In genomic region chr1:36239941-36240637, GRCh38 we compare ENCODE assay signal across 1 cellular context.
TF ChIP-seq lines count a peak whose summit lies in the region.

No MANE protein-coding gene starts in this region.

TF ChIP-seq in HepG2, 621 proteins besides CTCF, POLR2A, EP300 and RAD21 (continued from another document and continues in another):
- TF ChIP-seq HNF1A (IDR thresholded peaks at IDR 0.05; ENCODE audit: low read depth) (0 out of 2 replicates have a peak, but pooled peaks have one; percentile 5), HNF1A (CRISPR knock-in tag; IDR thresholded peaks at IDR 0.05; ENCODE audit: borderline replicate concordance) (no peak), PITX1 (CRISPR knock-in tag; IDR thresholded peaks at IDR 0.05) (peak; percentile 86), NKX3-1 (CRISPR knock-in tag; IDR thresholded peaks at IDR 0.05) (no peak), CENPBD1 (CRISPR knock-in tag; IDR thresholded peaks at IDR 0.05; ENCODE audit: borderline replicate concordance, low read depth) (no peak), NR1H2 (CRISPR knock-in tag; IDR thresholded peaks at IDR 0.05; ENCODE audit: borderline replicate concordance, low read depth) (no peak), HDAC2 (CRISPR knock-in tag; IDR thresholded peaks at IDR 0.05) (peak; percentile 77), MYC (CRISPR knock-in tag; IDR thresholded peaks at IDR 0.05; ENCODE audit: borderline replicate concordance) (peak; percentile 72; the same call in 1 of the 2 replicates), RARG (CRISPR knock-in tag; IDR thresholded peaks at IDR 0.05; ENCODE audit: low read depth) (no peak), ZNF331 (CRISPR knock-in tag; IDR thresholded peaks at IDR 0.05) (peak; percentile 68; the same call in 1 of the 2 replicates), SMYD3 (CRISPR knock-in tag; IDR thresholded peaks at IDR 0.05) (no peak), CENPX (CRISPR knock-in tag; IDR thresholded peaks at IDR 0.05) (no peak), ZNF256 (CRISPR knock-in tag; conservative IDR thresholded peaks at IDR 0.05) (no peak), ATF1 (CRISPR knock-in tag; IDR thresholded peaks at IDR 0.05) (no peak; the same call in 1 of the 2 replicates), ZNF569 (CRISPR knock-in tag; IDR thresholded peaks at IDR 0.05; ENCODE audit: borderline replicate concordance) (no peak), FOXC1 (CRISPR knock-in tag; IDR thresholded peaks at IDR 0.05; ENCODE audit: borderline replicate concordance) (no peak), ZSCAN29 (CRISPR knock-in tag; conservative IDR thresholded peaks at IDR 0.05) (no peak), ZKSCAN1 (IDR thresholded peaks at IDR 0.05; ENCODE audit: low read length) (peak; percentile 43; the same call in 1 of the 2 replicates), MLX (CRISPR knock-in tag; IDR thresholded peaks at IDR 0.05) (no peak; the same call in 1 of the 2 replicates), ZNF225 (CRISPR knock-in tag; IDR thresholded peaks at IDR 0.05) (no peak), HNRNPL (IDR thresholded peaks at IDR 0.05; ENCODE audit: low read depth, low read length) (no peak), ATF6 (CRISPR knock-in tag; conservative IDR thresholded peaks at IDR 0.05) (no peak), NCOA2 (CRISPR knock-in tag; IDR thresholded peaks at IDR 0.05) (peak; percentile 59; the same call in 1 of the 2 replicates), ZNF530 (CRISPR knock-in tag; IDR thresholded peaks at IDR 0.05; ENCODE audit: low read depth) (no peak), RXRA (CRISPR knock-in tag; IDR thresholded peaks at IDR 0.05) (peak; percentile 95), HMG20B (CRISPR knock-in tag; conservative IDR thresholded peaks at IDR 0.05) (peak; percentile 63; the same call in 1 of the 2 replicates), ELF4 (CRISPR knock-in tag; IDR thresholded peaks at IDR 0.05; ENCODE audit: borderline replicate concordance) (no peak), ZNF574 (CRISPR knock-in tag; IDR thresholded peaks at IDR 0.05) (peak; percentile 76; the same call in 1 of the 2 replicates), ISL2 (CRISPR knock-in tag; IDR thresholded peaks at IDR 0.05) (peak; percentile 80), PREB (CRISPR knock-in tag; IDR thresholded peaks at IDR 0.05) (no peak), GATAD2A (CRISPR knock-in tag; IDR thresholded peaks at IDR 0.05) (peak; percentile 78), ZNF282 (IDR thresholded peaks at IDR 0.05; ENCODE audit: partially characterized antibody) (no peak), ZNF580 (CRISPR knock-in tag; IDR thresholded peaks at IDR 0.05; ENCODE audit: borderline replicate concordance, low read depth) (0 out of 2 replicates have a peak, but pooled peaks have one; percentile 49), ZNF777 (CRISPR knock-in tag; IDR thresholded peaks at IDR 0.05) (no peak), SETDB1 (CRISPR knock-in tag; IDR thresholded peaks at IDR 0.05; ENCODE audit: borderline replicate concordance) (no peak), ZNF672 (CRISPR knock-in tag; IDR thresholded peaks at IDR 0.05) (no peak), ZBTB14 (CRISPR knock-in tag; IDR thresholded peaks at IDR 0.05) (no peak), MTA1 (CRISPR knock-in tag; IDR thresholded peaks at IDR 0.05; ENCODE audit: borderline replicate concordance) (no peak), NFYC (CRISPR knock-in tag; IDR thresholded peaks at IDR 0.05) (no peak), ARHGAP35 (CRISPR knock-in tag; IDR thresholded peaks at IDR 0.05; ENCODE audit: borderline replicate concordance) (no peak), ZBTB46 (CRISPR knock-in tag; IDR thresholded peaks at IDR 0.05; ENCODE audit: borderline replicate concordance) (no peak), FOXA1 (IDR thresholded peaks at IDR 0.05) (peak; percentile 69), FOXA1 (CRISPR knock-in tag; IDR thresholded peaks at IDR 0.05) (no peak), GABPA (IDR thresholded peaks at IDR 0.05; ENCODE audit: low read depth, low read length) (no peak), GABPA (CRISPR knock-in tag; IDR thresholded peaks at IDR 0.05; ENCODE audit: low read depth) (peak; percentile 40; the same call in 1 of the 2 replicates), ZNF749 (CRISPR knock-in tag; IDR thresholded peaks at IDR 0.05; ENCODE audit: borderline replicate concordance) (no peak), RCOR2 (CRISPR knock-in tag; IDR thresholded peaks at IDR 0.05) (peak; percentile 78), MTERF4 (CRISPR knock-in tag; IDR thresholded peaks at IDR 0.05) (no peak), E2F1 (CRISPR knock-in tag; IDR thresholded peaks at IDR 0.05) (no peak), SRSF9 (IDR thresholded peaks at IDR 0.05; ENCODE audit: borderline replicate concordance, insufficient read depth, low read depth, low read length, poor library complexity, severe bottlenecking) (no peak), YY1 (IDR thresholded peaks at IDR 0.05; ENCODE audit: insufficient read depth, insufficient replicate concordance, low read depth, low read length) (no peak)
